ENCODE assay signal across 9 cellular contexts in the genomic region with DNA sequence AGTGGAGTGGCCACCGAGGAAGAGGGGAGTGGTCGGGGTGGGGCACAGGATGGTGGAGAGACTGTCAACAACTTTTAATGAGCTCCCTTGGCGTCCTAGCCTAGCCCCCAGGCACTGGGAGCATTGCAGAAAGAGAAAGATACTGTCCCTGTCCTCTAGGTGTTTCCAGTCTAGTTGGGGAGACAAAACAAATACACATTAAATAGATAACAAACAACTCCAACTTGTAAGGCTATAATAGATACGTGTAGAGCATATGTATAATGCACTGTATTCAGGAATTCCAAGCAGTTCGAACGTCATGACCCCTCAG. TPM values are rescaled to one million over a fixed set of nuclear protein-coding genes. Genes with fewer than 3 reads are reported as not detected.
DNase-seq lines count a peak whose midpoint lies in the region; ATAC-seq, FAIRE-seq and TF ChIP-seq lines count a peak whose summit lies in the region.
"Had no signal": no experiment of that assay in that cellular context is flagged by ENCODE, and none has a peak within 500 bp of the region (broad histone marks: within the 10 kb centered on the region; RNA-seq: fewer than 3 reads in every experiment).

No MANE protein-coding gene starts in this region.

- H3K9me3 Mint-ChIP-seq in CD8-positive, alpha-beta memory T cell, result no peaks in the 10 kb centered on the region
- no peaks in the 10 kb centered on the region for H3K9me3 Mint-ChIP-seq in osteocyte (ENCODE audit: unreplicated experiment)

- H2AFZ ChIP-seq in KMS-11 (ENCODE audit: low read depth), result peak overlapping the region; percentile 89; the same call in 1 of the 2 replicates

- no peak for DNase-seq in CD8-positive, alpha-beta memory T cell
- DNase-seq in breast epithelium (ENCODE audit: low spot score in 2 of 2) (no peak), osteocyte (ENCODE audit: extremely low spot score, unreplicated experiment) (no peak), DMS153 treated with DMSO at 0.1 percent for 48 hours (lab: John Stamatoyannopoulos, UW; ENCODE audit: unreplicated experiment) (no peak), GM12892 (ENCODE audit: insufficient read length) (no peak), HEK293T (ENCODE audit: extremely low spot score) (no peak), gastrocnemius medialis (no peak)

- in situ Hi-C loops in gastrocnemius medialis (cut with MboI; ENCODE audit: low sequenced_read_pairs in 4 of 4), result no loop called here

- H3K79me2 ChIP-seq in KMS-11 (ENCODE audit: insufficient read depth, low read depth), result peaks cover 42% of the 10 kb centered on the region

- H3K4me1 ChIP-seq in CD8-positive, alpha-beta memory T cell (ENCODE audit: insufficient read depth, low read length), result peaks cover 15% of the 10 kb centered on the region
- H3K4me1 ChIP-seq in KMS-11 (ENCODE audit: low read depth, poor library complexity, severe bottlenecking) (peaks cover 18% of the 10 kb centered on the region), breast epithelium (no peaks in the 10 kb centered on the region), gastrocnemius medialis (peaks cover 20% of the 10 kb centered on the region in 2 donors)

- H4K20me1 ChIP-seq in KMS-11 (ENCODE audit: insufficient read depth), result peaks cover 13% of the 10 kb centered on the region

- H3K36me3 ChIP-seq in CD8-positive, alpha-beta memory T cell (ENCODE audit: insufficient read depth, low read length), result no peaks in the 10 kb centered on the region
- H3K36me3 ChIP-seq in KMS-11 (ENCODE audit: insufficient read depth) (no peaks in the 10 kb centered on the region), breast epithelium (no peaks in the 10 kb centered on the region), gastrocnemius medialis (no peaks in the 10 kb centered on the region)

- peak overlapping the region; percentile 45 for H3K27ac ChIP-seq in CD8-positive, alpha-beta memory T cell (ENCODE audit: low read depth, low read length)
- H3K27ac ChIP-seq in KMS-11, result no peak overlapping the region
- peak overlapping the region in 1 of 2 donors; percentile 50 for H3K27ac ChIP-seq in breast epithelium
- peak overlapping the region in 1 of 4 donors; percentile 98 for H3K27ac ChIP-seq in gastrocnemius medialis

- CTCF ChIA-PET in CD8-positive, alpha-beta memory T cell (lab: Charles Lee), result interaction anchor here (0.5 to 1.7 kb wide), 17 partner anchors 9 to 668 kb away, joined by 3 to 9 read pairs (median 3); a partner anchor contains a TSS
- CTCF ChIA-PET in HEK293T (lab: Yijun Ruan, JAX), result interaction anchor here (0.9 to 1.1 kb wide), 3 partner anchors 11 to 69 kb away, joined by 3 read pairs; a partner anchor contains a TSS

- no peak for ATAC-seq in gastrocnemius medialis

- peak overlapping the region; percentile 3 for H3K4me3 ChIP-seq in CD8-positive, alpha-beta memory T cell (ENCODE audit: low read length)
- no peak overlapping the region for H3K4me3 ChIP-seq in KMS-11 (IDR thresholded peaks at IDR 0.05; ENCODE audit: insufficient read depth, low read depth, low read length)
- H3K4me3 ChIP-seq in breast epithelium, result peak overlapping the region in 2 of 3 donors; percentile 87 to 97
- peak overlapping the region in 1 of 4 donors; percentile 78 for H3K4me3 ChIP-seq in gastrocnemius medialis

- TF ChIP-seq CTCF in KMS-11 (conservative IDR thresholded peaks at IDR 0.05; ENCODE audit: low read depth, low read length), result no peak
- no peak for TF ChIP-seq CTCF in breast epithelium (IDR thresholded peaks at IDR 0.05)
- no peak for TF ChIP-seq CTCF in osteocyte (IDR thresholded peaks at IDR 0.05)
- TF ChIP-seq CTCF in gastrocnemius medialis (IDR thresholded peaks at IDR 0.05 in 4 of 5, conservative IDR thresholded peaks at IDR 0.05 in 1 of 5), result no peak

- no peak overlapping the region; the same call in 1 of the 2 replicates for H3K9ac ChIP-seq in KMS-11

- TF ChIP-seq POLR2A in breast epithelium (IDR thresholded peaks at IDR 0.05) (no peak), GM12892 (IDR thresholded peaks at IDR 0.05; ENCODE audit: low read depth, low read length) (no peak), gastrocnemius medialis (IDR thresholded peaks at IDR 0.05) (no peak)

- H3K4me2 ChIP-seq in KMS-11, result 0 out of 2 replicates have a peak overlapping the region, but pooled peaks have one; percentile 1

- no peaks in the 10 kb centered on the region for H3K9me3 ChIP-seq in CD8-positive, alpha-beta memory T cell (ENCODE audit: low read length)
- H3K9me3 ChIP-seq in breast epithelium (no peaks in the 10 kb centered on the region), gastrocnemius medialis (no peaks in the 10 kb centered on the region)

- peaks cover 25 to 38% (median 38%) of the 10 kb centered on the region in 3 donors for H3K4me1 Mint-ChIP-seq in CD8-positive, alpha-beta memory T cell
- peaks cover 28% of the 10 kb centered on the region for H3K4me1 Mint-ChIP-seq in osteocyte (ENCODE audit: unreplicated experiment)

- FAIRE-seq in GM12892 (lab: Jason Lieb, UNC), result no peak
- FAIRE-seq: G401.6 had no signal

- H3K36me3 Mint-ChIP-seq in CD8-positive, alpha-beta memory T cell, result peaks cover 0 to 3% (median 2%) of the 10 kb centered on the region in 3 donors
- no peaks in the 10 kb centered on the region for H3K36me3 Mint-ChIP-seq in osteocyte (ENCODE audit: unreplicated experiment)

- intact Hi-C loops in breast epithelium (cut with DNase I; ENCODE audit: low total_unique reads), result no loop called here
- intact Hi-C loops in gastrocnemius medialis (cut with DNase I; ENCODE audit: low total_unique reads), result loop anchor here (2.0 to 5.0 kb wide), 2 partner anchors 36 to 45 kb away; no protein-coding TSS in a partner anchor

- H3K27me3 Mint-ChIP-seq in CD8-positive, alpha-beta memory T cell, result no peaks in the 10 kb centered on the region
- H3K27me3 Mint-ChIP-seq in osteocyte (ENCODE audit: unreplicated experiment), result no peaks in the 10 kb centered on the region

- POLR2A ChIA-PET in CD8-positive, alpha-beta memory T cell (lab: Charles Lee), result interaction anchor here (1.0 to 1.6 kb wide), 3 partner anchors 14 to 189 kb away, joined by 3 to 4 read pairs (median 3); a partner anchor contains a TSS
- POLR2A ChIA-PET in HEK293T (lab: Yijun Ruan, JAX), result interaction anchor here (0.6 to 2.3 kb wide), 4 partner anchors 25 to 100 kb away, joined by 3 to 8 read pairs (median 3); a partner anchor contains a TSS

- peak overlapping the region; percentile 27 to 88 (median 80) for H3K4me3 Mint-ChIP-seq in CD8-positive, alpha-beta memory T cell
- H3K4me3 Mint-ChIP-seq in osteocyte (ENCODE audit: unreplicated experiment), result peak overlapping the region; percentile 59

- peak overlapping the region; percentile 31 to 98 (median 94) for H3K27ac Mint-ChIP-seq in CD8-positive, alpha-beta memory T cell
- H3K27ac Mint-ChIP-seq in osteocyte (ENCODE audit: unreplicated experiment), result peak overlapping the region; percentile 81

- H3K27me3 ChIP-seq in CD8-positive, alpha-beta memory T cell (ENCODE audit: insufficient read depth, low read length, poor library complexity, severe bottlenecking), result no peaks in the 10 kb centered on the region
- H3K27me3 ChIP-seq in KMS-11 (ENCODE audit: insufficient read depth, low read depth) (no peaks in the 10 kb centered on the region), breast epithelium (no peaks in the 10 kb centered on the region), gastrocnemius medialis (no peaks in the 10 kb centered on the region)

TF ChIP-seq in HEK293T, 16 proteins besides CTCF, POLR2A, EP300 and RAD21:
- TF ChIP-seq LEF1 (IDR thresholded peaks at IDR 0.05; ENCODE audit: borderline replicate concordance), result no peak
- no peak for TF ChIP-seq CTBP1 (IDR thresholded peaks at IDR 0.05; ENCODE audit: borderline replicate concordance)
- no peak for TF ChIP-seq ELF4 (IDR thresholded peaks at IDR 0.05)
- TF ChIP-seq BHLHE40 (IDR thresholded peaks at IDR 0.05; ENCODE audit: borderline replicate concordance), result no peak
- TF ChIP-seq NFRKB (IDR thresholded peaks at IDR 0.05), result no peak
- no peak for TF ChIP-seq FOXK2 (IDR thresholded peaks at IDR 0.05)
- TF ChIP-seq ARNT (IDR thresholded peaks at IDR 0.05), result no peak
- no peak for TF ChIP-seq TARDBP (IDR thresholded peaks at IDR 0.05)

RNA-seq across cellular contexts. Expression of a gene that starts 0.4 kb away (rescaled TPM):
- total RNA-seq in CD8-positive, alpha-beta memory T cell, result 10 to 100 TPM; 33.6 to 35.0 TPM
- polyA plus RNA-seq in CD8-positive, alpha-beta memory T cell, result 14.9 TPM
- total RNA-seq in breast epithelium (10 to 100 TPM; 17.4 to 22.5 (median 17.7) TPM), osteocyte (30.7 and 32.4 TPM in 2 replicates), gastrocnemius medialis (10 to 100 TPM; 16.4 to 46.5 (median 32.4) TPM)
- polyA plus RNA-seq in GM12892 (2012; ENCODE audit: missing spikeins), result 13.2 TPM

RNA-seq across cellular contexts. Expression of a gene that starts 14.0 kb away (rescaled TPM):
- not detected for total RNA-seq in CD8-positive, alpha-beta memory T cell
- polyA plus RNA-seq in CD8-positive, alpha-beta memory T cell, result not detected
- not detected for total RNA-seq in breast epithelium
- total RNA-seq in osteocyte, result not detected in 2 replicates
- 0.34 TPM for polyA plus RNA-seq in GM12892 (2012; ENCODE audit: missing spikeins)
- total RNA-seq in gastrocnemius medialis, result not detected

RNA-seq across cellular contexts. Expression of a gene that starts 47.8 kb away (rescaled TPM):
- total RNA-seq in CD8-positive, alpha-beta memory T cell, result 10 to 100 TPM; 38.2 to 42.5 TPM
- polyA plus RNA-seq in CD8-positive, alpha-beta memory T cell, result 38.4 TPM
- total RNA-seq in breast epithelium (10 to 100 TPM; 13.4 to 35.5 (median 26.8) TPM), osteocyte (14.5 and 17.5 TPM in 2 replicates), gastrocnemius medialis (10 to 100 TPM; 11.4 to 29.8 (median 23.3) TPM)
- polyA plus RNA-seq in GM12892 (2012; ENCODE audit: missing spikeins), result 16.3 TPM
